Comparison of ENCODE assay signal across 1 cellular context in genomic region chr7:76326646-76327233, GRCh38.
TF ChIP-seq lines count a peak whose summit lies in the region.

No MANE protein-coding gene starts in this region.

TF ChIP-seq in WTC11, 78 proteins besides CTCF, POLR2A, EP300 and RAD21 (continued from another document):
- TF ChIP-seq HMGXB4 (CRISPR knock-in tag; IDR thresholded peaks at IDR 0.05), result no peak
- no peak for TF ChIP-seq SP1 (CRISPR knock-in tag; conservative IDR thresholded peaks at IDR 0.05)
- TF ChIP-seq ATF2 (CRISPR knock-in tag; IDR thresholded peaks at IDR 0.05; ENCODE audit: borderline replicate concordance, low read depth), result no peak
- TF ChIP-seq JUN (CRISPR knock-in tag; IDR thresholded peaks at IDR 0.05), result no peak
- no peak for TF ChIP-seq MLX (CRISPR knock-in tag; IDR thresholded peaks at IDR 0.05)
- no peak for TF ChIP-seq SMAD3 (CRISPR knock-in tag; IDR thresholded peaks at IDR 0.05; ENCODE audit: borderline replicate concordance)
- no peak for TF ChIP-seq IRF2 (CRISPR knock-in tag; IDR thresholded peaks at IDR 0.05; ENCODE audit: borderline replicate concordance, low read depth)
- no peak for TF ChIP-seq USF1 (CRISPR knock-in tag; IDR thresholded peaks at IDR 0.05)
- TF ChIP-seq AR (CRISPR knock-in tag; IDR thresholded peaks at IDR 0.05), result no peak
- no peak for TF ChIP-seq EMX1 (CRISPR knock-in tag; IDR thresholded peaks at IDR 0.05)
- no peak for TF ChIP-seq ZNF671 (CRISPR knock-in tag; IDR thresholded peaks at IDR 0.05)
- TF ChIP-seq JAZF1 (CRISPR knock-in tag; IDR thresholded peaks at IDR 0.05), result no peak
- TF ChIP-seq GRHL2 (CRISPR knock-in tag; IDR thresholded peaks at IDR 0.05; ENCODE audit: insufficient replicate concordance, severe bottlenecking), result no peak
- TF ChIP-seq E2F1 (CRISPR knock-in tag; IDR thresholded peaks at IDR 0.05), result no peak
- no peak for TF ChIP-seq ZNF317 (CRISPR knock-in tag; IDR thresholded peaks at IDR 0.05; ENCODE audit: borderline replicate concordance, low read depth)
